In genomic region chr3:196486263-196486662, GRCh38 we compare ENCODE assay signal across 11 cellular contexts. TPM values are rescaled to one million over a fixed set of nuclear protein-coding genes. Genes with fewer than 3 reads are reported as not detected.
A peak's percentile ranks its signal among the peaks of the same experiment; 100 is the strongest.
DNase-seq lines count a peak whose midpoint lies in the region; ATAC-seq, FAIRE-seq and TF ChIP-seq lines count a peak whose summit lies in the region.
"Had no signal": no experiment of that assay in that cellular context is flagged by ENCODE, and none has a peak within 500 bp of the region (broad histone marks: within the 10 kb centered on the region; RNA-seq: fewer than 3 reads in every experiment).

No MANE protein-coding gene starts in this region.

- H4K20me1 ChIP-seq in PC-9 (ENCODE audit: insufficient read depth), result peaks cover 35% of the 10 kb centered on the region
- peaks cover 3% of the 10 kb centered on the region in 2 experiments for H4K20me1 ChIP-seq in H1 (replicated peaks in 1 of 2; ENCODE audit: control insufficient read depth in 1 of 2, insufficient read depth in 2 of 2, low read length in 2 of 2)

- H3K27me3 ChIP-seq in breast epithelium (no peaks in the 10 kb centered on the region), PC-9 (ENCODE audit: insufficient read depth, low read depth) (no peaks in the 10 kb centered on the region), H1 (replicated peaks in 1 of 4; ENCODE audit: control insufficient read depth in 3 of 4, extremely low read depth in 1 of 4, insufficient read depth in 3 of 4, low read length in 3 of 4) (no peaks in the 10 kb centered on the region), neuronal stem cell (ENCODE audit: control insufficient read depth in 3 of 3, insufficient read depth in 3 of 3, low read depth in 1 of 3, low read length in 3 of 3) (no peaks in the 10 kb centered on the region), body of pancreas (no peaks in the 10 kb centered on the region)
- H3K27me3 ChIP-seq: SJSA1 had no signal

- H3K36me3 ChIP-seq in breast epithelium (no peaks in the 10 kb centered on the region), PC-9 (ENCODE audit: low read depth) (peaks cover 51% of the 10 kb centered on the region), H1 (ENCODE audit: control insufficient read depth in 2 of 4, insufficient read depth in 4 of 4, low read length in 3 of 4) (peaks cover 4 to 55% (median 26%) of the 10 kb centered on the region in 4 experiments), neuronal stem cell (replicated peaks in 1 of 2; ENCODE audit: control insufficient read depth in 2 of 2, insufficient read depth in 2 of 2, low read length in 2 of 2) (peaks cover 18 to 75% of the 10 kb centered on the region in 2 donors), body of pancreas (replicated peaks in 1 of 2; ENCODE audit: insufficient read depth in 1 of 2, low read depth in 2 of 2) (peaks cover 0 to 6% of the 10 kb centered on the region in 2 donors)

- peak; percentile 32 for TF ChIP-seq CTCF in MCF 10A (IDR thresholded peaks at IDR 0.05; ENCODE audit: unreplicated experiment)
- TF ChIP-seq CTCF in breast epithelium (IDR thresholded peaks at IDR 0.05), result no peak
- peak; percentile 57; the same call in 1 of the 2 replicates for TF ChIP-seq CTCF in PC-9 (conservative IDR thresholded peaks at IDR 0.05)
- peak in 2 of 3 experiments; percentile 33 to 56; a peak in 3 of 4 replicates for TF ChIP-seq CTCF in H1 (IDR thresholded peaks at IDR 0.05; ENCODE audit: control extremely low read depth in 1 of 3, insufficient read depth in 1 of 3, low read depth in 1 of 3, low read length in 3 of 3)
- TF ChIP-seq CTCF in body of pancreas (IDR thresholded peaks at IDR 0.05), result peak in 3 of 7 experiments; percentile 22 to 33 (median 23)

- H2BK12ac ChIP-seq in H1 (ENCODE audit: low read depth, low read length) (no peak overlapping the region), neuronal stem cell (ENCODE audit: low read length) (no peak overlapping the region)

- no peak overlapping the region for H2BK20ac ChIP-seq in H1 (ENCODE audit: low read length)

- H2BK120ac ChIP-seq in H1 (replicated peaks; ENCODE audit: low read depth, low read length) (no peak overlapping the region), neuronal stem cell (ENCODE audit: low read depth, low read length) (no peak overlapping the region)

- no peak overlapping the region for H3K27ac Mint-ChIP-seq in MCF 10A (ENCODE audit: low read depth, unreplicated experiment)

- peaks cover 60% of the 10 kb centered on the region for H3K36me3 Mint-ChIP-seq in MCF 10A (ENCODE audit: insufficient read depth, unreplicated experiment)

- intact Hi-C loops in MCF 10A (cut with micrococcal nuclease) (no loop called here), breast epithelium (cut with DNase I; ENCODE audit: low total_unique reads) (no loop called here), PC-9 (cut with micrococcal nuclease; ENCODE audit: unreplicated experiment) (no loop called here), body of pancreas (cut with DNase I) (no loop called here)

- H2AFZ ChIP-seq in PC-9, result no peak overlapping the region
- H2AFZ ChIP-seq in H1 (ENCODE audit: low read length), result no peak overlapping the region
- H2AFZ ChIP-seq in neuronal stem cell (ENCODE audit: low read length), result no peak overlapping the region

- H3K4me1 Mint-ChIP-seq in MCF 10A (ENCODE audit: insufficient read depth, unreplicated experiment), result no peaks in the 10 kb centered on the region

- no peaks in the 10 kb centered on the region for H3K23me2 ChIP-seq in H1 (ENCODE audit: low read depth, low read length)

- H3K79me1 ChIP-seq in H1 (ENCODE audit: low read depth, low read length) (no peaks in the 10 kb centered on the region), neuronal stem cell (ENCODE audit: low read depth, low read length) (no peaks in the 10 kb centered on the region)

- H2BK15ac ChIP-seq in H1 (ENCODE audit: low read length) (no peak overlapping the region), neuronal stem cell (ENCODE audit: low read length) (no peak overlapping the region)

- FAIRE-seq in H1 (lab: Jason Lieb, UNC), result no peak

- H4K8ac ChIP-seq in H1 (ENCODE audit: extremely low read depth, insufficient read depth, low read length) (no peak overlapping the region), neuronal stem cell (ENCODE audit: low read depth, low read length) (no peak overlapping the region)

- H3K9me2 ChIP-seq in PC-9 (ENCODE audit: insufficient read depth), result no peaks in the 10 kb centered on the region

- H3K79me2 ChIP-seq in PC-9 (ENCODE audit: low read depth) (peaks cover 50% of the 10 kb centered on the region), H1 (ENCODE audit: control insufficient read depth in 1 of 2, insufficient read depth in 2 of 2, low read length in 2 of 2) (peaks cover 0 to 24% of the 10 kb centered on the region in 2 experiments; a peak in 3 of 4 replicates)

- no peak overlapping the region for H3K4me3 ChIP-seq in breast epithelium
- no peak overlapping the region for H3K4me3 ChIP-seq in PC-9
- no peak overlapping the region for H3K4me3 ChIP-seq in H1 (ENCODE audit: extremely low read depth in 1 of 4, insufficient read depth in 2 of 4, low read depth in 3 of 4, low read length in 4 of 4)
- H3K4me3 ChIP-seq in neuronal stem cell (ENCODE audit: low read length in 2 of 2), result no peak overlapping the region
- H3K4me3 ChIP-seq in body of pancreas, result no peak overlapping the region
- H3K4me3 ChIP-seq: SJSA1 had no signal

- CTCF ChIA-PET in MCF 10A (lab: Yijun Ruan, JAX), result interaction anchor here (0.6 to 1.4 kb wide), 13 partner anchors 11 to 401 kb away, joined by 3 to 7 read pairs (median 4); partner anchors contain the start of gene SMCO1
- CTCF ChIA-PET in PC-9 (lab: Charles Lee), result interaction anchor here (0.7 to 1.1 kb wide), 3 partner anchors 37 to 100 kb away, joined by 3 to 6 read pairs (median 5); no protein-coding TSS in a partner anchor
- CTCF ChIA-PET in H1 (lab: Charles Lee; ENCODE audit: partially characterized antibody), result interaction anchor here (0.6 to 2.0 kb wide), 9 partner anchors 8 to 1374 kb away, joined by 3 to 12 read pairs (median 4); no protein-coding TSS in a partner anchor

- H3K14ac ChIP-seq in H1 (ENCODE audit: insufficient read length) (no peak overlapping the region), neuronal stem cell (ENCODE audit: low read length) (no peak overlapping the region)

- H3K23ac ChIP-seq in H1 (ENCODE audit: insufficient read length) (no peak overlapping the region), neuronal stem cell (ENCODE audit: low read depth, low read length, poor library complexity) (no peak overlapping the region)

- no peaks in the 10 kb centered on the region for H3K9me3 ChIP-seq in breast epithelium
- no peaks in the 10 kb centered on the region for H3K9me3 ChIP-seq in PC-9 (ENCODE audit: insufficient read depth, low read depth)
- H3K9me3 ChIP-seq in H1 (ENCODE audit: insufficient read depth in 2 of 2, low read depth in 1 of 2, low read length in 1 of 2), result no peaks in the 10 kb centered on the region
- peaks cover 0 to 11% of the 10 kb centered on the region in 2 donors for H3K9me3 ChIP-seq in neuronal stem cell (replicated peaks in 1 of 2; ENCODE audit: control insufficient read depth in 2 of 2, insufficient read depth in 1 of 2, low read depth in 1 of 2, low read length in 2 of 2)
- H3K9me3 ChIP-seq in body of pancreas, result no peaks in the 10 kb centered on the region
- H3K9me3 ChIP-seq: SJSA1 had no signal

- no peak for TF ChIP-seq EP300 in H1 (IDR thresholded peaks at IDR 0.05; ENCODE audit: borderline replicate concordance in 1 of 2, low read depth in 2 of 2, low read length in 2 of 2)

- peaks cover 43% of the 10 kb centered on the region for H3F3A ChIP-seq in PC-9 (ENCODE audit: insufficient read depth, low read depth)

- DNase-seq in MCF 10A (ENCODE audit: unreplicated experiment) (peak; percentile 29), breast epithelium (ENCODE audit: low spot score in 2 of 2) (no peak), PC-9 (no peak), H1 (ENCODE audit: low read depth in 1 of 2, low spot score in 2 of 2) (no peak), neuronal stem cell (ENCODE audit: low spot score) (no peak), NK-92 (lab: John Stamatoyannopoulos, UW; ENCODE audit: unreplicated experiment) (no peak), body of pancreas (no peak)
- DNase-seq in stimulated activated CD4-positive, alpha-beta T cell treated with anti-CD3 and anti-CD28 coated beads, Interleukin-4, amount 100 ng/mL, for 1 hour, result peak; percentile 33
- DNase-seq: caudate nucleus, DMS53 had no signal

- H3K4ac ChIP-seq in H1 (replicated peaks; ENCODE audit: insufficient read length, low read depth, low read length) (no peak overlapping the region), neuronal stem cell (ENCODE audit: low read length) (no peak overlapping the region)

- H3K18ac ChIP-seq in H1 (ENCODE audit: extremely low read depth, low read length) (no peak overlapping the region), neuronal stem cell (ENCODE audit: low read length) (no peak overlapping the region)

- no peak for ATAC-seq in body of pancreas

- no peak overlapping the region for H4K5ac ChIP-seq in H1 (ENCODE audit: insufficient read length, low read depth, low read length)

- H3K9ac ChIP-seq in H1 (replicated peaks in 1 of 4; ENCODE audit: extremely low read depth in 1 of 4, low read depth in 3 of 4, low read length in 3 of 4) (no peak overlapping the region), neuronal stem cell (ENCODE audit: low read depth, low read length, poor library complexity) (no peak overlapping the region)

- peak; percentile 40 to 42; a peak in 3 of 4 replicates for TF ChIP-seq RAD21 in H1 (IDR thresholded peaks at IDR 0.05 in 1 of 2, conservative IDR thresholded peaks at IDR 0.05 in 1 of 2; ENCODE audit: low read depth in 2 of 2, low read length in 2 of 2)

- TF ChIP-seq POLR2A in breast epithelium (IDR thresholded peaks at IDR 0.05), result no peak
- no peak for TF ChIP-seq POLR2A in H1 (IDR thresholded peaks at IDR 0.05; ENCODE audit: control extremely low read depth in 1 of 2, low read depth in 2 of 2, low read length in 2 of 2)
- no peak for TF ChIP-seq POLR2A in body of pancreas (IDR thresholded peaks at IDR 0.05)

- H2BK5ac ChIP-seq in H1 (ENCODE audit: low read depth, low read length), result no peak overlapping the region
- H2BK5ac ChIP-seq in neuronal stem cell (ENCODE audit: low read length), result no peak overlapping the region

- H3K27ac ChIP-seq in breast epithelium (no peak overlapping the region), PC-9 (no peak overlapping the region), H1 (ENCODE audit: low read depth, low read length) (no peak overlapping the region), neuronal stem cell (replicated peaks; ENCODE audit: low read length) (no peak overlapping the region), body of pancreas (no peak overlapping the region)
- H3K27ac ChIP-seq: SJSA1 had no signal

- H3K9me3 Mint-ChIP-seq in MCF 10A (ENCODE audit: unreplicated experiment), result no peaks in the 10 kb centered on the region

- H3K27me3 Mint-ChIP-seq in MCF 10A (ENCODE audit: insufficient read depth, unreplicated experiment), result no peaks in the 10 kb centered on the region

- no peak overlapping the region for H4K91ac ChIP-seq in H1 (replicated peaks; ENCODE audit: insufficient read length, low read length)
- no peak overlapping the region for H4K91ac ChIP-seq in neuronal stem cell (ENCODE audit: low read depth, low read length, poor library complexity)

- H3K4me3 Mint-ChIP-seq in MCF 10A (ENCODE audit: unreplicated experiment), result no peak overlapping the region

- POLR2A ChIA-PET in MCF 10A (lab: Yijun Ruan, JAX) (interaction anchor here (0.7 to 1.1 kb wide), 2 partner anchors 14 to 15 kb away, joined by 3 read pairs; no protein-coding TSS in a partner anchor), PC-9 (lab: Charles Lee; ENCODE audit: unreplicated experiment) (interaction anchor here (0.6 kb wide), 1 partner anchor 417 kb away, joined by 5 read pairs; no protein-coding TSS in a partner anchor), H1 (lab: Charles Lee; ENCODE audit: partially characterized antibody) (interaction anchor here (0.8 to 1.2 kb wide), 2 partner anchors 8 to 12 kb away, joined by 3 read pairs; no protein-coding TSS in a partner anchor)

- BruUV-seq in MCF 10A (replicated peaks; lab: Mats Ljungman, UMichigan) (no TSS peak), PC-9 (replicated peaks; lab: Mats Ljungman, UMichigan) (no TSS peak)

- H3K56ac ChIP-seq in H1 (replicated peaks; ENCODE audit: insufficient read length, low read depth, low read length), result no peak overlapping the region

- 87% methylated on average over 8 of the region's 8 CpGs; no CpG with 5 or more reads in 1 of the 2 experiments for WGBS in H1 (ENCODE audit: extremely low coverage in 1 of 2, insufficient coverage in 1 of 2, insufficient read length in 1 of 2, insufficient replicate concordance in 2 of 2, low coverage in 1 of 2, low lambda C conversion rate in 2 of 2, missing lambda C conversion rate in 1 of 2), 2 experiments
- WGBS in neuronal stem cell (ENCODE audit: extremely low coverage in 2 of 2, insufficient read length in 2 of 2, insufficient replicate concordance in 1 of 2), 2 donors, result no CpG with 5 or more reads among the region's 8 CpGs
- WGBS in body of pancreas, 2 donors, result 86 to 90% methylated on average over 8 of the region's 8 CpGs

- H3K4me1 ChIP-seq in breast epithelium, result no peaks in the 10 kb centered on the region
- 0 out of 2 replicates have a peak, but pooled peaks cover 6% of the 10 kb centered on the region for H3K4me1 ChIP-seq in PC-9 (replicated peaks; ENCODE audit: insufficient read depth)
- no peaks in the 10 kb centered on the region for H3K4me1 ChIP-seq in H1 (replicated peaks in 1 of 4; ENCODE audit: control insufficient read depth in 3 of 4, insufficient read depth in 4 of 4, low read length in 3 of 4)
- H3K4me1 ChIP-seq in neuronal stem cell (ENCODE audit: control insufficient read depth in 2 of 2, insufficient read depth in 1 of 2, low read depth in 1 of 2, low read length in 2 of 2), result no peaks in the 10 kb centered on the region
- H3K4me1 ChIP-seq in body of pancreas, result no peaks in the 10 kb centered on the region
- H3K4me1 ChIP-seq: SJSA1 had no signal

- no peak overlapping the region for H3K4me2 ChIP-seq in PC-9
- H3K4me2 ChIP-seq in H1 (ENCODE audit: insufficient read depth in 1 of 2, low read depth in 2 of 2, low read length in 2 of 2), result no peak overlapping the region
- H3K4me2 ChIP-seq in neuronal stem cell (ENCODE audit: insufficient read depth, low read length, poor library complexity, severe bottlenecking), result no peak overlapping the region

- H2AK5ac ChIP-seq in H1 (ENCODE audit: low read depth, low read length), result no peak overlapping the region
- H2AK5ac ChIP-seq in neuronal stem cell (ENCODE audit: low read depth, low read length), result no peak overlapping the region

RNA-seq across cellular contexts. Expression of gene RNF168, which starts 17.3 kb away (rescaled TPM):
- total RNA-seq in MCF 10A (2022) (25.0 and 27.0 TPM in 2 replicates), breast epithelium (10 to 100 TPM; 22.9 to 24.8 (median 24.3) TPM), PC-9 (2021) (49.3 and 60.6 TPM in 2 replicates), body of pancreas (1 to 10 TPM; 7.0 to 8.9 TPM)
- 62.9 and 63.5 TPM in 2 replicates for total RNA-seq in H1 (2021; fragmentation: NEBNext Ultra II Directional; extraction: Animal tissue kit (Norgen Biotek cat#: 25700))
- 6.3 and 8.1 TPM in 2 replicates for polyA plus RNA-seq in H1 (2011; rRNA removed)
- 7.7 TPM for polyA plus RNA-seq in H1 (2011; cell fraction: cytosol; rRNA removed)
- 9.6 TPM for polyA plus RNA-seq in H1 (2011; cell fraction: nucleus; rRNA removed)
- 24.8 to 26.5 TPM (median 25.8 TPM) in 4 replicates for polyA plus RNA-seq in H1 (2012, experiment 1 of 2)
- polyA plus RNA-seq in H1 (2012, experiment 2 of 2), result 1.9 TPM
- 25.1 TPM for polyA plus RNA-seq in H1 (2013, experiment 1 of 2)
- 25.2 TPM for polyA plus RNA-seq in H1 (2013, experiment 2 of 2)
- 45.5 and 52.6 TPM in 2 replicates for polyA minus RNA-seq in H1 (2011; rRNA and poly(A)+ RNA removed)
- polyA minus RNA-seq in H1 (2011; cell fraction: cytosol; rRNA and poly(A)+ RNA removed), result 35.6 TPM
- polyA minus RNA-seq in H1 (2011; cell fraction: nucleus; rRNA and poly(A)+ RNA removed), result 24.6 TPM
- polyA plus RNA-seq in neuronal stem cell (2013, experiment 1 of 2), result 15.5 TPM
- polyA plus RNA-seq in neuronal stem cell (2013, experiment 2 of 2), result 16.5 TPM

RNA-seq across cellular contexts. Expression of gene SMCO1, which starts 28.9 kb away (rescaled TPM):
- total RNA-seq in MCF 10A (2022) (not detected in 2 replicates), breast epithelium (not detected), PC-9 (2021) (not detected in 2 replicates), body of pancreas (not detected)
- not detected in 2 replicates for total RNA-seq in H1 (2021; fragmentation: NEBNext Ultra II Directional; extraction: Animal tissue kit (Norgen Biotek cat#: 25700))
- polyA plus RNA-seq in H1 (2011; rRNA removed), result 0.03 TPM in 1 of 2 replicates, not detected in the other
- not detected for polyA plus RNA-seq in H1 (2011; cell fraction: cytosol; rRNA removed)
- 0.10 TPM for polyA plus RNA-seq in H1 (2011; cell fraction: nucleus; rRNA removed)
- not detected in 4 replicates for polyA plus RNA-seq in H1 (2012, experiment 1 of 2)
- polyA plus RNA-seq in H1 (2012, experiment 2 of 2), result not detected
- polyA plus RNA-seq in H1 (2013, experiment 1 of 2), result not detected
- polyA plus RNA-seq in H1 (2013, experiment 2 of 2), result not detected
- not detected in 2 replicates for polyA minus RNA-seq in H1 (2011; rRNA and poly(A)+ RNA removed)
- not detected for polyA minus RNA-seq in H1 (2011; cell fraction: cytosol; rRNA and poly(A)+ RNA removed)
- not detected for polyA minus RNA-seq in H1 (2011; cell fraction: nucleus; rRNA and poly(A)+ RNA removed)
- not detected for polyA plus RNA-seq in neuronal stem cell (2013, experiment 1 of 2)
- polyA plus RNA-seq in neuronal stem cell (2013, experiment 2 of 2), result 0.01 TPM
- total RNA-seq: SJSA1 had no signal

RNA-seq across cellular contexts. Expression of gene UBXN7, which starts 54.0 kb away (rescaled TPM):
- total RNA-seq in MCF 10A (2022) (64.7 and 71.6 TPM in 2 replicates), breast epithelium (10 to 100 TPM; 21.4 to 25.8 (median 21.6) TPM), PC-9 (2021) (68.6 and 125 TPM in 2 replicates), body of pancreas (10 to 100 TPM in 1 of 2 donors, 1 to 10 TPM in 1; 8.6 to 11.2 TPM)
- 109 and 122 TPM in 2 replicates for total RNA-seq in H1 (2021; fragmentation: NEBNext Ultra II Directional; extraction: Animal tissue kit (Norgen Biotek cat#: 25700))
- polyA plus RNA-seq in H1 (2011; rRNA removed), result 16.4 and 18.5 TPM in 2 replicates
- polyA plus RNA-seq in H1 (2011; cell fraction: cytosol; rRNA removed), result 21.7 TPM
- 18.8 TPM for polyA plus RNA-seq in H1 (2011; cell fraction: nucleus; rRNA removed)
- 17.0 to 47.1 TPM (median 24.2 TPM) in 4 replicates for polyA plus RNA-seq in H1 (2012, experiment 1 of 2)
- polyA plus RNA-seq in H1 (2012, experiment 2 of 2), result 1.2 TPM
- polyA plus RNA-seq in H1 (2013, experiment 1 of 2), result 23.3 TPM
- polyA plus RNA-seq in H1 (2013, experiment 2 of 2), result 24.4 TPM
- 49.0 and 52.6 TPM in 2 replicates for polyA minus RNA-seq in H1 (2011; rRNA and poly(A)+ RNA removed)
- 28.5 TPM for polyA minus RNA-seq in H1 (2011; cell fraction: cytosol; rRNA and poly(A)+ RNA removed)
- 32.6 TPM for polyA minus RNA-seq in H1 (2011; cell fraction: nucleus; rRNA and poly(A)+ RNA removed)
- 40.1 TPM for polyA plus RNA-seq in neuronal stem cell (2013, experiment 1 of 2)
- 37.4 TPM for polyA plus RNA-seq in neuronal stem cell (2013, experiment 2 of 2)

Comparison
In these comparisons a context has a peak if more than half of its experiments do, and no peak if none do; other contexts are left out.
1. DNase-seq: peak in MCF 10A (single experiment) and stimulated activated CD4-positive, alpha-beta T cell treated with anti-CD3 and anti-CD28 coated beads, Interleukin-4, amount 100 ng/mL, for 1 hour (single experiment); none in breast epithelium (0 of 2), PC-9 (0 of 2), H1 (0 of 2), neuronal stem cell (single experiment), NK-92 (single experiment) and body of pancreas (0 of 4).
2. CTCF ChIP-seq: peak in MCF 10A (single experiment), PC-9 (single experiment) and H1 (2 of 3); none in breast epithelium (0 of 3).